2 cellular contexts compared by ENCODE assay signal in genomic region chr11:71367276-71367675, GRCh38.
DNase-seq lines count a peak whose midpoint lies in the region; TF ChIP-seq lines count a peak whose summit lies in the region.
"Not testable (repeated sequence)": the region's sequence is repeated elsewhere in the genome, so short reads cannot be mapped to it uniquely, and the experiment has no call there.

No MANE protein-coding gene starts in this region.

- POLR2A ChIA-PET in HEK293 (lab: Yijun Ruan, JAX): not testable (repeated sequence)

- not testable (repeated sequence) for H2BK5ac ChIP-seq in neuronal stem cell (ENCODE audit: low read length)

- H3K79me1 ChIP-seq in neuronal stem cell (ENCODE audit: low read depth, low read length): not testable (repeated sequence)

- not testable (repeated sequence) for H3K9me3 ChIP-seq in HEK293 (ENCODE audit: control insufficient read depth, insufficient read depth, low read depth, low read length); neuronal stem cell (replicated peaks in 1 of 2; ENCODE audit: control insufficient read depth in 2 of 2, insufficient read depth in 1 of 2, low read depth in 1 of 2, low read length in 2 of 2)

- H2BK12ac ChIP-seq in neuronal stem cell (ENCODE audit: low read length): not testable (repeated sequence)

- DNase-seq in neuronal stem cell (ENCODE audit: low spot score): not testable (repeated sequence)

- H3K36me3 ChIP-seq in HEK293 (ENCODE audit: control insufficient read depth in 2 of 2, insufficient read depth in 1 of 2, low read length in 2 of 2); neuronal stem cell (replicated peaks in 1 of 2; ENCODE audit: control insufficient read depth in 2 of 2, insufficient read depth in 2 of 2, low read length in 2 of 2): not testable (repeated sequence)

- not testable (repeated sequence) for H3K9ac ChIP-seq in neuronal stem cell (ENCODE audit: low read depth, low read length, poor library complexity)

- H3K4ac ChIP-seq in neuronal stem cell (ENCODE audit: low read length): not testable (repeated sequence)

- TF ChIP-seq CTCF in HEK293 (tag by site-specific recombination; IDR thresholded peaks at IDR 0.05): not testable (repeated sequence)

- not testable (repeated sequence) for H2AFZ ChIP-seq in neuronal stem cell (ENCODE audit: low read length)

- CTCF ChIA-PET in HEK293 (lab: Yijun Ruan, JAX): not testable (repeated sequence)

- H2BK120ac ChIP-seq in neuronal stem cell (ENCODE audit: low read depth, low read length): peak overlapping the region; percentile 16

- H2BK15ac ChIP-seq in neuronal stem cell (ENCODE audit: low read length): not testable (repeated sequence)

- not testable (repeated sequence) for H3K23ac ChIP-seq in neuronal stem cell (ENCODE audit: low read depth, low read length, poor library complexity)

- not testable (repeated sequence) for H3K27me3 ChIP-seq in neuronal stem cell (ENCODE audit: control insufficient read depth in 3 of 3, insufficient read depth in 3 of 3, low read depth in 1 of 3, low read length in 3 of 3)

- not testable (repeated sequence) for H4K91ac ChIP-seq in neuronal stem cell (ENCODE audit: low read depth, low read length, poor library complexity)

- not testable (repeated sequence) for H3K4me2 ChIP-seq in neuronal stem cell (ENCODE audit: insufficient read depth, low read length, poor library complexity, severe bottlenecking)

- not testable (repeated sequence) for H3K4me1 ChIP-seq in HEK293 (ENCODE audit: control insufficient read depth, insufficient read depth, low read length); neuronal stem cell (ENCODE audit: control insufficient read depth in 2 of 2, insufficient read depth in 1 of 2, low read depth in 1 of 2, low read length in 2 of 2)

- not testable (repeated sequence) for H4K8ac ChIP-seq in neuronal stem cell (ENCODE audit: low read depth, low read length)

- H3K4me3 ChIP-seq in HEK293 (ENCODE audit: low read depth, low read length); neuronal stem cell (ENCODE audit: low read length in 2 of 2): not testable (repeated sequence)

- not testable (repeated sequence) for H2AK5ac ChIP-seq in neuronal stem cell (ENCODE audit: low read depth, low read length)

- H3K27ac ChIP-seq in HEK293 (ENCODE audit: extremely low read depth, low read depth, low read length); neuronal stem cell (replicated peaks; ENCODE audit: low read length): not testable (repeated sequence)

- WGBS in neuronal stem cell (ENCODE audit: extremely low coverage in 2 of 2, insufficient read length in 2 of 2, insufficient replicate concordance in 1 of 2), 2 donors: no CpG with 5 or more reads among the region's 3 CpGs

- peak overlapping the region; percentile 54 for H3K18ac ChIP-seq in neuronal stem cell (ENCODE audit: low read length)

- not testable (repeated sequence) for H3K14ac ChIP-seq in neuronal stem cell (ENCODE audit: low read length)

TF ChIP-seq in HEK293, 187 proteins besides CTCF, POLR2A, EP300 and RAD21:
- peak; percentile 93 for TF ChIP-seq ZNF146 (tag by site-specific recombination; IDR thresholded peaks at IDR 0.05)
TF ChIP-seq in HEK293: peak in this region for 1; not testable (repeated sequence) for 186.
